ENCODE assay signal across 11 cellular contexts in genomic region chr2:173119069-173119807, GRCh38. TPM values are rescaled to one million over a fixed set of nuclear protein-coding genes. Genes with fewer than 3 reads are reported as not detected.
DNase-seq lines count a peak whose midpoint lies in the region; ATAC-seq and TF ChIP-seq lines count a peak whose summit lies in the region.
"Had no signal": no experiment of that assay in that cellular context is flagged by ENCODE, and none has a peak within 500 bp of the region (broad histone marks: within the 10 kb centered on the region; RNA-seq: fewer than 3 reads in every experiment).

No MANE protein-coding gene starts in this region.

- TF ChIP-seq CTCF in heart left ventricle (IDR thresholded peaks at IDR 0.05) (no peak), uterus (IDR thresholded peaks at IDR 0.05) (no peak)

- DNase-seq in Right ventricle myocardium inferior (ENCODE audit: missing footprints) (no peak), cardiac septum (ENCODE audit: low spot score) (no peak), NCI-H69 (lab: John Stamatoyannopoulos, UW) (peak; percentile 21), heart left ventricle (peak in 3 of 5 donors; percentile 17 to 43 (median 35)), uterus (peak; percentile 18 to 40), AG08395 (ENCODE audit: low spot score) (no peak), T-helper 9 cell (no peak)
- DNase-seq in activated T-cell treated with anti-CD3 and anti-CD28 coated beads, Interleukin-2, amount 50 U/mL, for 24 hours, result no peak
- DNase-seq: AML-193, retina, stomach had no signal

- H3K27me3 ChIP-seq in heart left ventricle (no peaks in the 10 kb centered on the region), uterus (no peaks in the 10 kb centered on the region)
- H3K27me3 ChIP-seq: stomach had no signal

- peaks cover 28% of the 10 kb centered on the region for H3K27me3 Mint-ChIP-seq in activated T-cell treated with anti-CD3 and anti-CD28 coated beads, Interleukin-2, amount 50 U/mL, for 24 hours

- H3K9me3 ChIP-seq in heart left ventricle, result no peaks in the 10 kb centered on the region
- H3K9me3 ChIP-seq in uterus, result no peaks in the 10 kb centered on the region
- H3K9me3 ChIP-seq: stomach had no signal

- H3K9me3 Mint-ChIP-seq in activated T-cell treated with anti-CD3 and anti-CD28 coated beads, Interleukin-2, amount 50 U/mL, for 24 hours, result no peaks in the 10 kb centered on the region

- peaks cover 11% of the 10 kb centered on the region for H3K4me1 Mint-ChIP-seq in activated T-cell treated with anti-CD3 and anti-CD28 coated beads, Interleukin-2, amount 50 U/mL, for 24 hours (ENCODE audit: low read depth)

- H3K4me3 ChIP-seq in heart left ventricle (no peak overlapping the region), uterus (no peak overlapping the region)
- H3K4me3 ChIP-seq: stomach had no signal

- peaks cover 0 to 58% (median 29%) of the 10 kb centered on the region in 12 donors for H3K4me1 ChIP-seq in heart left ventricle
- H3K4me1 ChIP-seq in uterus, result peaks cover 0 to under 1% of the 10 kb centered on the region in 2 donors

- H3K27ac ChIP-seq in heart left ventricle (peak overlapping the region in 10 of 12 donors; percentile 23 to 78 (median 62)), uterus (peak overlapping the region in 1 of 2 donors; percentile 24)

- WGBS in heart left ventricle, 4 donors, result 25 to 42% (median 39%) methylated on average over 5 of the region's 5 CpGs

- intact Hi-C loops in Right ventricle myocardium inferior (cut with DNase I) (no loop called here), cardiac septum (cut with DNase I) (no loop called here), heart left ventricle (cut with DNase I) (no loop called here), uterus (cut with DNase I; ENCODE audit: low total_unique reads) (no loop called here)

- no peak overlapping the region for H3K27ac Mint-ChIP-seq in activated T-cell treated with anti-CD3 and anti-CD28 coated beads, Interleukin-2, amount 50 U/mL, for 24 hours

- ATAC-seq in Right ventricle myocardium inferior, result peak; percentile 77
- ATAC-seq in heart left ventricle, result peak; percentile 56 to 88 (median 66)

- no peak for TF ChIP-seq POLR2A in heart left ventricle (IDR thresholded peaks at IDR 0.05)
- no peak for TF ChIP-seq POLR2A in uterus (IDR thresholded peaks at IDR 0.05)

- no peaks in the 10 kb centered on the region for H3K36me3 Mint-ChIP-seq in activated T-cell treated with anti-CD3 and anti-CD28 coated beads, Interleukin-2, amount 50 U/mL, for 24 hours (ENCODE audit: low read depth)

- H3K36me3 ChIP-seq in heart left ventricle (peaks cover 0 to 4% (median 0%) of the 10 kb centered on the region in 9 donors), uterus (no peaks in the 10 kb centered on the region)
- H3K36me3 ChIP-seq: stomach had no signal

- H3K4me3 Mint-ChIP-seq in activated T-cell treated with anti-CD3 and anti-CD28 coated beads, Interleukin-2, amount 50 U/mL, for 24 hours, result no peak overlapping the region

RNA-seq across cellular contexts. Expression of gene MAP3K20, which starts 43.6 kb away (rescaled TPM):
- total RNA-seq in Right ventricle myocardium inferior, result 435 TPM
- 519 TPM for total RNA-seq in cardiac septum
- total RNA-seq in heart left ventricle, result 100 to 1,000 TPM; 275 to 487 (median 451) TPM
- 100 to 1,000 TPM in 1 of 2 donors, 10 to 100 TPM in 1; 98.6 to 175 TPM for polyA plus RNA-seq in heart left ventricle
- 100 to 1,000 TPM in 2 of 4 donors, 10 to 100 TPM in 2; 47.6 to 183 (median 124) TPM for total RNA-seq in uterus

Comparison
In these comparisons a context has a peak if more than half of its experiments do, and no peak if none do; other contexts are left out.
1. DNase-seq: peak in NCI-H69 (single experiment), heart left ventricle (3 of 5) and uterus (2 of 2); none in Right ventricle myocardium inferior (single experiment), cardiac septum (single experiment), AG08395 (single experiment), activated T-cell treated with anti-CD3 and anti-CD28 coated beads, Interleukin-2, amount 50 U/mL, for 24 hours (single experiment) and T-helper 9 cell (single experiment).